Comparison of ENCODE assay signal across 22 cellular contexts in genomic region chr13:111265006-111265700, GRCh38. TPM values are rescaled to one million over a fixed set of nuclear protein-coding genes. Genes with fewer than 3 reads are reported as not detected.
DNase-seq lines count a peak whose midpoint lies in the region; ATAC-seq and TF ChIP-seq lines count a peak whose summit lies in the region.
"Had no signal": no experiment of that assay in that cellular context is flagged by ENCODE, and none has a peak within 500 bp of the region (broad histone marks: within the 10 kb centered on the region; RNA-seq: fewer than 3 reads in every experiment).

No MANE protein-coding gene starts in this region.

- peaks cover 4% of the 10 kb centered on the region for H3K36me3 ChIP-seq in neural progenitor cell
- H3K36me3 ChIP-seq in thyroid gland, result peaks cover 12% of the 10 kb centered on the region in 2 donors

- H3K27ac ChIP-seq in dorsolateral prefrontal cortex (peak overlapping the region in 46 of 59 donors; percentile 8 to 81 (median 61)), neural progenitor cell (no peak overlapping the region), thyroid gland (no peak overlapping the region)
- H3K27ac ChIP-seq: HL-60, SK-N-MC had no signal

- no peaks in the 10 kb centered on the region for H3F3A ChIP-seq in neural progenitor cell (ENCODE audit: low read depth)

- H2AFZ ChIP-seq in neural progenitor cell (replicated peaks), result no peak overlapping the region

- peak overlapping the region; percentile 24 for H3K4me2 ChIP-seq in neural progenitor cell

- peaks cover 2% of the 10 kb centered on the region for H3K36me3 Mint-ChIP-seq in natural killer cell
- peaks cover under 1% of the 10 kb centered on the region for H3K36me3 Mint-ChIP-seq in natural killer cell treated with Interleukin-12 subunit alpha and Interleukin-12 subunit beta and Interleukin-15 and Interleukin-18, amount 100 ng/mL, for 72 hours
- peaks cover 15% of the 10 kb centered on the region for H3K36me3 Mint-ChIP-seq in neural progenitor cell

- H3K27me3 ChIP-seq in dorsolateral prefrontal cortex, result no peaks in the 10 kb centered on the region
- H3K27me3 ChIP-seq in neural progenitor cell, result no peaks in the 10 kb centered on the region
- no peaks in the 10 kb centered on the region for H3K27me3 ChIP-seq in thyroid gland

- peaks cover 31% of the 10 kb centered on the region for H4K20me1 ChIP-seq in neural progenitor cell (ENCODE audit: low read depth)

- peaks cover 39 to 46% of the 10 kb centered on the region in 2 donors for H3K4me1 Mint-ChIP-seq in natural killer cell
- peaks cover 16 to 38% of the 10 kb centered on the region in 2 donors for H3K4me1 Mint-ChIP-seq in natural killer cell treated with Interleukin-12 subunit alpha and Interleukin-12 subunit beta and Interleukin-15 and Interleukin-18, amount 100 ng/mL, for 72 hours (ENCODE audit: low read depth in 2 of 2)
- H3K4me1 Mint-ChIP-seq in neural progenitor cell, result peaks cover 20% of the 10 kb centered on the region

- H3K9me3 ChIP-seq in neural progenitor cell (ENCODE audit: low read depth), result no peaks in the 10 kb centered on the region
- no peaks in the 10 kb centered on the region for H3K9me3 ChIP-seq in thyroid gland

- no peaks in the 10 kb centered on the region for H3K27me3 Mint-ChIP-seq in natural killer cell (ENCODE audit: low read depth in 2 of 2)
- H3K27me3 Mint-ChIP-seq in natural killer cell treated with Interleukin-12 subunit alpha and Interleukin-12 subunit beta and Interleukin-15 and Interleukin-18, amount 100 ng/mL, for 72 hours, result no peaks in the 10 kb centered on the region
- peaks cover 2% of the 10 kb centered on the region for H3K27me3 Mint-ChIP-seq in neural progenitor cell (ENCODE audit: insufficient read depth, low read depth)

- H3K9me3 Mint-ChIP-seq in natural killer cell (peaks cover 0 to under 1% of the 10 kb centered on the region in 2 donors), neural progenitor cell (peaks cover 3% of the 10 kb centered on the region)
- peaks cover under 1% of the 10 kb centered on the region for H3K9me3 Mint-ChIP-seq in natural killer cell treated with Interleukin-12 subunit alpha and Interleukin-12 subunit beta and Interleukin-15 and Interleukin-18, amount 100 ng/mL, for 72 hours

- intact Hi-C loops in natural killer cell (cut with micrococcal nuclease) (no loop called here), dorsolateral prefrontal cortex (cut with DNase I) (no loop called here), thyroid gland (cut with DNase I) (no loop called here)

- H3K4me3 Mint-ChIP-seq in natural killer cell, result peak overlapping the region; percentile 38
- H3K4me3 Mint-ChIP-seq in natural killer cell treated with Interleukin-12 subunit alpha and Interleukin-12 subunit beta and Interleukin-15 and Interleukin-18, amount 100 ng/mL, for 72 hours, result no peak overlapping the region
- no peak overlapping the region for H3K4me3 Mint-ChIP-seq in neural progenitor cell

- H3K4me1 ChIP-seq in neural progenitor cell (peaks cover 14% of the 10 kb centered on the region), thyroid gland (peaks cover 0 to 4% of the 10 kb centered on the region in 2 donors)

- no peak for DNase-seq in natural killer cell
- DNase-seq in natural killer cell treated with Interleukin-12 subunit alpha and Interleukin-12 subunit beta and Interleukin-15 and Interleukin-18, amount 100 ng/mL, for 72 hours (ENCODE audit: low spot score), result no peak
- no peak for DNase-seq in dorsolateral prefrontal cortex
- no peak for DNase-seq in neural progenitor cell (ENCODE audit: low spot score)
- no peak for DNase-seq in HT-29 (ENCODE audit: low spot score)
- DNase-seq in thyroid gland, result no peak
- DNase-seq: DMS153, DND-41, H7, Karpas-422, NCI-H1105, NCI-H1930, NCI-H2107, NCI-H524, NCI-H748 treated with DMSO at 0.1 percent for 48 hours, SIG-M5 had no signal

- no peak overlapping the region for H3K27ac Mint-ChIP-seq in natural killer cell
- H3K27ac Mint-ChIP-seq in natural killer cell treated with Interleukin-12 subunit alpha and Interleukin-12 subunit beta and Interleukin-15 and Interleukin-18, amount 100 ng/mL, for 72 hours, result no peak overlapping the region
- H3K27ac Mint-ChIP-seq in neural progenitor cell, result peak overlapping the region; percentile 30

- TF ChIP-seq POLR2A in thyroid gland (IDR thresholded peaks at IDR 0.05), result no peak

- peak in 1 of 3 donors; percentile 29 for ATAC-seq in natural killer cell
- no peak for ATAC-seq in natural killer cell treated with Interleukin-12 subunit alpha and Interleukin-12 subunit beta and Interleukin-15 and Interleukin-18, amount 100 ng/mL, for 72 hours
- ATAC-seq in GM18519 (IDR thresholded peaks at IDR 0.05; ENCODE audit: low FRiP score, unreplicated experiment), result no peak
- ATAC-seq in HG03196 (IDR thresholded peaks at IDR 0.05; ENCODE audit: unreplicated experiment), result no peak
- ATAC-seq: HepG2 had no signal

- 94% methylated on average over 14 of the region's 14 CpGs for WGBS in thyroid gland, 2 donors

- TF ChIP-seq CTCF in natural killer cell (IDR thresholded peaks at IDR 0.05), result no peak
- TF ChIP-seq CTCF in dorsolateral prefrontal cortex (IDR thresholded peaks at IDR 0.05 in 54 of 56, conservative IDR thresholded peaks at IDR 0.05 in 2 of 56; ENCODE audit: low read depth in 1 of 56, partially characterized antibody in 56 of 56), result no peak
- no peak for TF ChIP-seq CTCF in neural progenitor cell (IDR thresholded peaks at IDR 0.05)
- TF ChIP-seq CTCF in thyroid gland (IDR thresholded peaks at IDR 0.05), result no peak

- H3K4me3 ChIP-seq in dorsolateral prefrontal cortex, result no peak overlapping the region
- no peak overlapping the region for H3K4me3 ChIP-seq in neural progenitor cell
- no peak overlapping the region for H3K4me3 ChIP-seq in thyroid gland (replicated peaks in 1 of 3)
- H3K4me3 ChIP-seq: SK-N-MC had no signal

- H3K79me2 ChIP-seq in neural progenitor cell (ENCODE audit: low read depth), result no peaks in the 10 kb centered on the region

- H3K9ac ChIP-seq in neural progenitor cell, result no peak overlapping the region

RNA-seq across cellular contexts. Expression of gene TEX29, which starts 55.3 kb away (rescaled TPM):
- total RNA-seq in natural killer cell (not detected), dorsolateral prefrontal cortex (10 to 100 TPM in 32 of 120 experiments, 1 to 10 TPM in 88; 1.6 to 21.5 (median 7.5) TPM), neural progenitor cell (ENCODE audit: low replicate concordance) (0.65 TPM in 1 of 2 replicates, not detected in the other), thyroid gland (not detected)
- under 1 TPM; 0.59 to 0.67 TPM for total RNA-seq in natural killer cell treated with Interleukin-12 subunit alpha and Interleukin-12 subunit beta and Interleukin-15 and Interleukin-18, amount 100 ng/mL, for 72 hours
- not detected in 2 replicates for total RNA-seq in HT-29 (2014; rRNA removed; shearing (Covaris generic))
- total RNA-seq: A172, H7 had no signal

Comparison
In these comparisons a context has a peak if more than half of its experiments do, and no peak if none do; other contexts are left out.
1. H3K27ac ChIP-seq: peak in dorsolateral prefrontal cortex (46 of 59); none in neural progenitor cell (single experiment) and thyroid gland (0 of 3).